ENCODE assay signal across 8 cellular contexts in the genomic region with DNA sequence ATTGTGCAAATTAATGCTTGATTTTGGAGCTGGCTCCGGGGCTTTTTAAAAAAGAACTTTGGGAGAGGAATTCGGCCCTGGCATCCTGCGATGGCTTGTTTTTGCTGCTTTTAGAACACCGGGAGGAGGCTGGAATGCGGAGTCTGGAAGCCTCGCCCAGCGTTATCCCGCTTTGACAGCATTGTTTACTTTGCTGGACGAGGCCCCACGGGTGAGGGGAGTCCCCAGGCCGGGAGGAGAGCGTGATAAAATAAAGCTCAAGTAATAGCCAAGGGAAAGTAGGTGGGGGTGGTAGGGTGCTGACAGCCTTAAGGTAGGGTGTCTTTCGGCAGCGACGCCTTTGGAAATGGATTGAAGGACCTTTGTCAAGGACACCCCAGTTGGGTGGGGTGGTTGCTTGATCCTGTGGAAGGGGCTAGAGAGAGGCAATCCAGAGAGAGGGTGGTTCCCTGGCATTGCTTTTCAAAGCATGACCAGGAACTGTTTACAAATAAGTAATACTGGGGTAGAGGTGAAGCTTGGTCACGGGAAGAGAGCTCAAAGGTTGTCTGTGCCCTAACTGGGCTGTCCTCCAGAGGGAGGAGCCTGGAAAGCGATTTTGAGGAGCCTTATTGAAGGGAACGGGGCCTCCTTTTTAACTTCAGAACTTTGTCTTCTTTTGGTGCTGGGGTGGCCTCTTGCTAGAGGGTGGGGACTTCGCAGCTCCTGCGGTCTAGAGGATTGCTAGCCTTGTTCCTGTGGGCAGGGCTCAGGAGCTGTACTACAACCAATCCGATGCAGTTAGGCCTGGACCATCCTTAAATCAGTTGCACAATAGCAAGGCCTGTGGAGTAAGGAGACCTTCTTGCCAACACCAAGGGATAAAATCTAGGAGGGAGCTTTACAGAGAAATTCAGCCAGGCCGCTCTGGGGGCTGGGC. TPM values are rescaled to one million over a fixed set of nuclear protein-coding genes. Genes with fewer than 3 reads are reported as not detected.
DNase-seq lines count a peak whose midpoint lies in the region; ATAC-seq, FAIRE-seq and TF ChIP-seq lines count a peak whose summit lies in the region.

No MANE protein-coding gene starts in this region.

- FAIRE-seq in D721Med (lab: Jason Lieb, UNC): no peak

- CTCF ChIA-PET in activated naive CD4-positive, alpha-beta T cell treated with anti-CD3 and anti-CD28 coated beads for 36 hours (lab: Charles Lee): interaction anchor here (0.6 to 2.2 kb wide), 7 partner anchors 9 to 536 kb away, joined by 3 to 7 read pairs (median 4); no protein-coding TSS in a partner anchor

- peak overlapping the region; percentile 80 for H3K4me3 ChIP-seq in Jurkat, Clone E6-1 (ENCODE audit: low read length)
- H3K4me3 ChIP-seq in dorsolateral prefrontal cortex: peak overlapping the region; percentile 62 to 96 (median 88)
- peak overlapping the region; percentile 78 to 95 (median 79) for H3K4me3 ChIP-seq in liver (ENCODE audit: low read depth in 1 of 3, low read length in 3 of 3)

- H3K9ac ChIP-seq in liver (ENCODE audit: low read depth in 1 of 2, low read length in 2 of 2): peak overlapping the region; percentile 90 to 95

- TF ChIP-seq CTCF in dorsolateral prefrontal cortex (IDR thresholded peaks at IDR 0.05 in 54 of 56, conservative IDR thresholded peaks at IDR 0.05 in 2 of 56; ENCODE audit: low read depth in 1 of 56, partially characterized antibody in 56 of 56) (peak in 1 of 56 donors; percentile 4), liver (IDR thresholded peaks at IDR 0.05; ENCODE audit: low read depth, low read length, missing input control) (peak; percentile 6), D721Med (IDR thresholded peaks at IDR 0.05; ENCODE audit: insufficient read depth, missing control alignments) (no peak)

- peaks cover 13% of the 10 kb centered on the region for H3K36me3 Mint-ChIP-seq in activated naive CD4-positive, alpha-beta T cell treated with anti-CD3 and anti-CD28 coated beads for 36 hours (ENCODE audit: low read depth)
- peaks cover 15% of the 10 kb centered on the region for H3K36me3 Mint-ChIP-seq in stimulated activated memory B cell treated with anti-CD40 and anti-IgM and Interleukin-4, amounts not matched to agents 10 μg/mL and 1 μg/mL and 100 μg/mL, for 72 hours

- intact Hi-C loops in activated naive CD4-positive, alpha-beta T cell treated with anti-CD3 and anti-CD28 coated beads for 36 hours (cut with micrococcal nuclease): loop anchor here (1.0 to 5.0 kb wide), 6 partner anchors 12 to 411 kb away; a partner anchor contains a TSS
- intact Hi-C loops in dorsolateral prefrontal cortex (cut with DNase I): loop anchor here (1.0 to 10.0 kb wide), 4 partner anchors 23 to 480 kb away; a partner anchor contains a TSS

- H3K9me3 ChIP-seq in liver (ENCODE audit: control insufficient read depth in 4 of 4, low read length in 3 of 4): no peaks in the 10 kb centered on the region

- no peak for TF ChIP-seq RAD21 in liver (IDR thresholded peaks at IDR 0.05)

- no peaks in the 10 kb centered on the region for H3K27me3 Mint-ChIP-seq in activated naive CD4-positive, alpha-beta T cell treated with anti-CD3 and anti-CD28 coated beads for 36 hours (ENCODE audit: low read depth)
- no peaks in the 10 kb centered on the region for H3K27me3 Mint-ChIP-seq in stimulated activated memory B cell treated with anti-CD40 and anti-IgM and Interleukin-4, amounts not matched to agents 10 μg/mL and 1 μg/mL and 100 μg/mL, for 72 hours

- H3K27ac ChIP-seq in dorsolateral prefrontal cortex: peak overlapping the region; percentile 37 to 97 (median 89)
- peak overlapping the region; percentile 88 to 99 for H3K27ac ChIP-seq in liver (ENCODE audit: low read depth in 1 of 2, low read length in 2 of 2)

- H3K4me1 ChIP-seq in liver (ENCODE audit: control insufficient read depth in 4 of 4, insufficient read depth in 4 of 4, low read length in 3 of 4): peaks cover 6 to 27% (median 19%) of the 10 kb centered on the region in 4 donors

- H3K27ac Mint-ChIP-seq in activated naive CD4-positive, alpha-beta T cell treated with anti-CD3 and anti-CD28 coated beads for 36 hours: peak overlapping the region; percentile 90
- peak overlapping the region; percentile 86 for H3K27ac Mint-ChIP-seq in stimulated activated memory B cell treated with anti-CD40 and anti-IgM and Interleukin-4, amounts not matched to agents 10 μg/mL and 1 μg/mL and 100 μg/mL, for 72 hours

- no peak for ATAC-seq in stimulated activated memory B cell treated with anti-CD40 and anti-IgM and Interleukin-4, amounts not matched to agents 10 μg/mL and 1 μg/mL and 100 μg/mL, for 72 hours

- DNase-seq in activated naive CD4-positive, alpha-beta T cell treated with anti-CD3 and anti-CD28 coated beads for 36 hours: peak; percentile 44
- no peak for DNase-seq in activated naive CD4-positive, alpha-beta T cell treated with anti-CD3 and anti-CD28 coated beads, Interleukin-2, amount 50 U/mL, for 16 hours
- DNase-seq in Jurkat, Clone E6-1 (ENCODE audit: low read depth, low spot score): peak; percentile 53
- DNase-seq in UCSD-AML1 (lab: John Stamatoyannopoulos, UW; ENCODE audit: unreplicated experiment) (peak; percentile 52), dorsolateral prefrontal cortex (peak in 9 of 10 donors; percentile 38 to 71 (median 55)), D721Med (ENCODE audit: insufficient read length, low spot score) (no peak)

- no peaks in the 10 kb centered on the region for H3K36me3 ChIP-seq in liver (ENCODE audit: control insufficient read depth in 4 of 4, insufficient read depth in 3 of 4, low read depth in 1 of 4, low read length in 3 of 4)

- WGBS in liver: 1% methylated on average over 22 of the region's 22 CpGs

- H3K9me3 Mint-ChIP-seq in activated naive CD4-positive, alpha-beta T cell treated with anti-CD3 and anti-CD28 coated beads for 36 hours: no peaks in the 10 kb centered on the region
- no peaks in the 10 kb centered on the region for H3K9me3 Mint-ChIP-seq in stimulated activated memory B cell treated with anti-CD40 and anti-IgM and Interleukin-4, amounts not matched to agents 10 μg/mL and 1 μg/mL and 100 μg/mL, for 72 hours

- peak overlapping the region; percentile 98 for H3K4me3 Mint-ChIP-seq in activated naive CD4-positive, alpha-beta T cell treated with anti-CD3 and anti-CD28 coated beads for 36 hours
- peak overlapping the region; percentile 96 for H3K4me3 Mint-ChIP-seq in stimulated activated memory B cell treated with anti-CD40 and anti-IgM and Interleukin-4, amounts not matched to agents 10 μg/mL and 1 μg/mL and 100 μg/mL, for 72 hours

- H3K27me3 ChIP-seq in dorsolateral prefrontal cortex: no peaks in the 10 kb centered on the region
- H3K27me3 ChIP-seq in liver (ENCODE audit: control insufficient read depth in 4 of 4, insufficient read depth in 4 of 4, low read length in 3 of 4): no peaks in the 10 kb centered on the region

- peaks cover 41% of the 10 kb centered on the region for H3K4me1 Mint-ChIP-seq in activated naive CD4-positive, alpha-beta T cell treated with anti-CD3 and anti-CD28 coated beads for 36 hours (ENCODE audit: low read depth)
- peaks cover 47% of the 10 kb centered on the region for H3K4me1 Mint-ChIP-seq in stimulated activated memory B cell treated with anti-CD40 and anti-IgM and Interleukin-4, amounts not matched to agents 10 μg/mL and 1 μg/mL and 100 μg/mL, for 72 hours

TF ChIP-seq in liver, 16 proteins besides CTCF, POLR2A, EP300 and RAD21 (continues in another document):
- TF ChIP-seq YY1 (IDR thresholded peaks at IDR 0.05): peak; percentile 43
- TF ChIP-seq EGR1 (IDR thresholded peaks at IDR 0.05; ENCODE audit: low read depth in 2 of 2): peak in 1 of 2 donors; percentile 3
- TF ChIP-seq TAF1 (conservative IDR thresholded peaks at IDR 0.05): peak; percentile 66
- peak; percentile 79 for TF ChIP-seq NR2F2 (IDR thresholded peaks at IDR 0.05)
- TF ChIP-seq, protein P1, sequence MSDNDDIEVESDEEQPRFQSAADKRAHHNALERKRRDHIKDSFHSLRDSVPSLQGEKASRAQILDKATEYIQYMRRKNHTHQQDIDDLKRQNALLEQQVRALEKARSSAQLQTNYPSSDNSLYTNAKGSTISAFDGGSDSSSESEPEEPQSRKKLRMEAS (IDR thresholded peaks at IDR 0.05): peak; percentile 29
- TF ChIP-seq, protein P2, sequence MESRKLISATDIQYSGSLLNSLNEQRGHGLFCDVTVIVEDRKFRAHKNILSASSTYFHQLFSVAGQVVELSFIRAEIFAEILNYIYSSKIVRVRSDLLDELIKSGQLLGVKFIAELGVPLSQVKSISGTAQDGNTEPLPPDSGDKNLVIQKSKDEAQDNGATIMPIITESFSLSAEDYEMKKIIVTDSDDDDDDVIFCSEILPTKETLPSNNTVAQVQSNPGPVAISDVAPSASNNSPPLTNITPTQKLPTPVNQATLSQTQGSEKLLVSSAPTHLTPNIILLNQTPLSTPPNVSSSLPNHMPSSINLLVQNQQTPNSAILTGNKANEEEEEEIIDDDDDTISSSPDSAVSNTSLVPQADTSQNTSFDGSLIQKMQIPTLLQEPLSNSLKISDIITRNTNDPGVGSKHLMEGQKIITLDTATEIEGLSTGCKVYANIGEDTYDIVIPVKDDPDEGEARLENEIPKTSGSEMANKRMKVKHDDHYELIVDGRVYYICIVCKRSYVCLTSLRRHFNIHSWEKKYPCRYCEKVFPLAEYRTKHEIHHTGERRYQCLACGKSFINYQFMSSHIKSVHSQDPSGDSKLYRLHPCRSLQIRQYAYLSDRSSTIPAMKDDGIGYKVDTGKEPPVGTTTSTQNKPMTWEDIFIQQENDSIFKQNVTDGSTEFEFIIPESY (IDR thresholded peaks at IDR 0.05): no peak
- TF ChIP-seq GABPA (IDR thresholded peaks at IDR 0.05 in 1 of 2, conservative IDR thresholded peaks at IDR 0.05 in 1 of 2): peak in 1 of 2 donors; percentile 45
- peak; percentile 95 for TF ChIP-seq SP1 (IDR thresholded peaks at IDR 0.05)
- peak; percentile 84 to 89 for TF ChIP-seq HNF4A (conservative IDR thresholded peaks at IDR 0.05)
- peak; percentile 76 for TF ChIP-seq FOXA2 (IDR thresholded peaks at IDR 0.05)

RNA-seq across cellular contexts. Expression of a gene that starts 1.2 kb away (rescaled TPM):
- 10 to 100 TPM; 20.0 to 21.0 TPM for total RNA-seq in activated naive CD4-positive, alpha-beta T cell treated with anti-CD3 and anti-CD28 coated beads for 36 hours
- polyA plus RNA-seq in Jurkat, Clone E6-1 (2012; ENCODE audit: insufficient read depth, insufficient read length): 35.0 TPM
- total RNA-seq in dorsolateral prefrontal cortex (10 to 100 TPM; 28.6 to 91.0 (median 50.9) TPM), liver (10 to 100 TPM; 38.3 to 70.0 TPM)
- 10 to 100 TPM; 25.7 to 27.7 TPM for polyA plus RNA-seq in liver

RNA-seq across cellular contexts. Expression of a gene that starts 22.7 kb away (rescaled TPM):
- 10 to 100 TPM in 1 of 2 experiments, 1 to 10 TPM in 1; 8.6 to 10.7 TPM for total RNA-seq in activated naive CD4-positive, alpha-beta T cell treated with anti-CD3 and anti-CD28 coated beads for 36 hours
- 36.2 TPM for polyA plus RNA-seq in Jurkat, Clone E6-1 (2012; ENCODE audit: insufficient read depth, insufficient read length)
- total RNA-seq in dorsolateral prefrontal cortex: 10 to 100 TPM; 17.5 to 59.6 (median 37.2) TPM
- total RNA-seq in liver: 10 to 100 TPM in 1 of 2 donors, 1 to 10 TPM in 1; 9.3 to 13.4 TPM
- 10 to 100 TPM in 1 of 2 donors, 1 to 10 TPM in 1; 8.0 to 15.5 TPM for polyA plus RNA-seq in liver

RNA-seq across cellular contexts. Expression of a gene that starts 36.3 kb away (rescaled TPM):
- total RNA-seq in activated naive CD4-positive, alpha-beta T cell treated with anti-CD3 and anti-CD28 coated beads for 36 hours: not detected
- not detected for polyA plus RNA-seq in Jurkat, Clone E6-1 (2012; ENCODE audit: insufficient read depth, insufficient read length)
- total RNA-seq in dorsolateral prefrontal cortex (1 to 10 TPM in 2 of 120 experiments, under 1 TPM in 19, not detected in 99; 0.23 to 1.2 (median 0.43) TPM), liver (not detected)
- polyA plus RNA-seq in liver: not detected

Comparison
In these comparisons a context has a peak if more than half of its experiments do, and no peak if none do; other contexts are left out.
1. DNase-seq: peak in activated naive CD4-positive, alpha-beta T cell treated with anti-CD3 and anti-CD28 coated beads for 36 hours (single experiment), Jurkat, Clone E6-1 (single experiment), UCSD-AML1 (single experiment) and dorsolateral prefrontal cortex (9 of 10); none in activated naive CD4-positive, alpha-beta T cell treated with anti-CD3 and anti-CD28 coated beads, Interleukin-2, amount 50 U/mL, for 16 hours (single experiment) and D721Med (single experiment).
2. Peak in every context shown above with its lines, with median percentiles within 50 percentile points of each other: H3K4me3 ChIP-seq.